Comparison of ENCODE assay signal across 22 cellular contexts in the genomic region with DNA sequence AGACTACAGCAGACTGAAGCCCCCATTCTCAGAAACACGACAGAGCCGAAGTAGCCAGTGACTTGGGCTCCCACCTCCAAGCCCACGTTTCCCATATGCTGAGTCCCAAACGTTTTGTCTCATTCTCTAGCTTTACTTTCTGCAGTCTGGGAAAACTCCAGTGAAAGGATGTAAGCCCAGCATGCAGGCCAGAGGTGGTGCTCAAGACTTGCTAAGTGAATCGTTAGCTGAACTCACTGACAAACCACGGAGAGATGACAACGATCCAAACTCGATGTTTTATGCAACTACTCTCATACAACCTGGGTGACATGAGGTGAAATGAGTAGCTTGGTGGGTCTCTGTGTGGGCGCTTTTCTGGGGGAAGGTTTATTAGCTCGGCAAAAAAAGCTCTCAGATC.
DNase-seq lines count a peak whose midpoint lies in the region; ATAC-seq and TF ChIP-seq lines count a peak whose summit lies in the region.
"Had no signal": no experiment of that assay in that cellular context is flagged by ENCODE, and none has a peak within 500 bp of the region (broad histone marks: within the 10 kb centered on the region; RNA-seq: fewer than 3 reads in every experiment).

No MANE protein-coding gene starts in this region.

- H3K27ac ChIP-seq in osteoblast (ENCODE audit: low read depth, low read length) (no peak overlapping the region), lower lobe of right lung (no peak overlapping the region)
- H3K27ac ChIP-seq: BLaER1 treated with 17β-estradiol and CSF1 and Interleukin-3, amounts not matched to agents 10 nM and 100 nM; HL-60; thyroid gland had no signal

- peak overlapping the region; percentile 34 for H3K4me2 ChIP-seq in osteoblast (ENCODE audit: insufficient read depth, low read length)
- H3K4me2 ChIP-seq: BLaER1 treated with 17β-estradiol and CSF1 and Interleukin-3, amounts not matched to agents 10 nM and 100 nM had no signal

- H3K36me3 ChIP-seq in osteoblast (ENCODE audit: insufficient read depth, low read length): no peaks in the 10 kb centered on the region
- H3K36me3 ChIP-seq in lower lobe of right lung: no peaks in the 10 kb centered on the region
- H3K36me3 ChIP-seq: BLaER1 treated with 17β-estradiol and CSF1 and Interleukin-3, amounts not matched to agents 10 nM and 100 nM; thyroid gland had no signal

- H3K4me3 ChIP-seq in fibroblast of mammary gland (ENCODE audit: control insufficient read depth, low read depth, low read length) (no peak overlapping the region), osteoblast (ENCODE audit: insufficient read depth, low read length) (no peak overlapping the region), lower lobe of right lung (no peak overlapping the region)
- H3K4me3 ChIP-seq: BLaER1 treated with 17β-estradiol and CSF1 and Interleukin-3, amounts not matched to agents 10 nM and 100 nM; thyroid gland had no signal

- H3K27me3 ChIP-seq in osteoblast (ENCODE audit: insufficient read depth, low read length): no peaks in the 10 kb centered on the region
- H3K27me3 ChIP-seq in lower lobe of right lung (ENCODE audit: low read depth): no peaks in the 10 kb centered on the region
- H3K27me3 ChIP-seq: BLaER1 treated with 17β-estradiol and CSF1 and Interleukin-3, amounts not matched to agents 10 nM and 100 nM; thyroid gland had no signal

- H3K27ac Mint-ChIP-seq in WTC11: no peak overlapping the region
- H3K27ac Mint-ChIP-seq: activated naive CD8-positive, alpha-beta T cell; effector memory CD8-positive, alpha-beta T cell; naive thymus-derived CD8-positive, alpha-beta T cell had no signal

- H3K4me1 ChIP-seq in osteoblast (ENCODE audit: insufficient read depth, low read length): no peaks in the 10 kb centered on the region
- H3K4me1 ChIP-seq in lower lobe of right lung: no peaks in the 10 kb centered on the region
- H3K4me1 ChIP-seq: BLaER1 treated with 17β-estradiol and CSF1 and Interleukin-3, amounts not matched to agents 10 nM and 100 nM had no signal

- no peaks in the 10 kb centered on the region for H3K79me2 ChIP-seq in osteoblast (ENCODE audit: insufficient read depth, low read length)

- TF ChIP-seq CTCF in WTC11 (IDR thresholded peaks at IDR 0.05) (no peak), fibroblast of mammary gland (conservative IDR thresholded peaks at IDR 0.05; ENCODE audit: control insufficient read depth, insufficient read depth, low read depth, low read length) (peak; percentile 27), osteoblast (IDR thresholded peaks at IDR 0.05; ENCODE audit: extremely low read depth, low read depth, low read length) (peak; percentile 48), lower lobe of right lung (IDR thresholded peaks at IDR 0.05) (no peak)

- POLR2A ChIA-PET in WTC11 (lab: Charles Lee): no interaction called here

- H3K9me3 ChIP-seq in osteoblast (ENCODE audit: low read depth, low read length) (no peaks in the 10 kb centered on the region), lower lobe of right lung (peaks cover 17% of the 10 kb centered on the region)
- H3K9me3 ChIP-seq: thyroid gland had no signal

- intact Hi-C loops in lower lobe of right lung (cut with DNase I): no loop called here

- no peak overlapping the region for H3K4me3 Mint-ChIP-seq in WTC11
- H3K4me3 Mint-ChIP-seq: activated naive CD8-positive, alpha-beta T cell; central memory CD8-positive, alpha-beta T cell; effector memory CD8-positive, alpha-beta T cell; naive thymus-derived CD8-positive, alpha-beta T cell had no signal

- H3K4me1 Mint-ChIP-seq in WTC11: peaks cover 16% of the 10 kb centered on the region
- H3K4me1 Mint-ChIP-seq: central memory CD8-positive, alpha-beta T cell; naive thymus-derived CD8-positive, alpha-beta T cell had no signal

- H2AFZ ChIP-seq in osteoblast (ENCODE audit: low read length): peak overlapping the region; percentile 41

- peaks cover 5% of the 10 kb centered on the region for H3K36me3 Mint-ChIP-seq in WTC11
- H3K36me3 Mint-ChIP-seq: activated naive CD8-positive, alpha-beta T cell had no signal

- H3K9me3 Mint-ChIP-seq in WTC11: peaks cover 21% of the 10 kb centered on the region

- H4K20me1 ChIP-seq in osteoblast (ENCODE audit: insufficient read depth, low read length): no peaks in the 10 kb centered on the region
- H4K20me1 ChIP-seq: BLaER1 treated with 17β-estradiol and CSF1 and Interleukin-3, amounts not matched to agents 10 nM and 100 nM had no signal

- DNase-seq in HCEC 1CT (peak; percentile 16), WTC11 (ENCODE audit: low spot score) (no peak), fibroblast of mammary gland (ENCODE audit: low read depth) (peak; percentile 64), osteoblast (ENCODE audit: insufficient read length, low spot score, missing footprints) (no peak), lower lobe of right lung (no peak)
- no peak for DNase-seq in activated CD8-positive, alpha-beta memory T cell treated with anti-CD3 and anti-CD28 coated beads for 24 hours
- no peak for DNase-seq in activated CD4-positive, alpha-beta T cell treated with anti-CD3 and anti-CD28 coated beads, Interleukin-2, amount 50 U/mL, for 4 hours
- DNase-seq: activated CD4-positive, alpha-beta T cell treated with anti-CD3 and anti-CD28 coated beads, Interleukin-2, amount 50 U/mL, for 48 hours; activated T-cell treated with anti-CD3 and anti-CD28 coated beads, Interleukin-2, amount 50 U/mL, for 48 hours; effector memory CD8-positive, alpha-beta T cell; GOT3; MV-4-11; naive thymus-derived CD8-positive, alpha-beta T cell; NCI-H2081; NCI-H510A treated with DMSO at 0.1 percent for 48 hours; PC-3; thyroid gland had no signal

- CTCF ChIA-PET in WTC11 (lab: Charles Lee): interaction anchor here (0.7 to 1.7 kb wide), 5 partner anchors 13 to 839 kb away, joined by 3 to 10 read pairs (median 3); no protein-coding TSS in a partner anchor

- no peaks in the 10 kb centered on the region for H3K27me3 Mint-ChIP-seq in WTC11 (ENCODE audit: low read depth)
- H3K27me3 Mint-ChIP-seq: activated naive CD8-positive, alpha-beta T cell; central memory CD8-positive, alpha-beta T cell; effector memory CD8-positive, alpha-beta T cell; naive thymus-derived CD8-positive, alpha-beta T cell had no signal

- ATAC-seq in WTC11 (peak; percentile 51), GM21786 (IDR thresholded peaks at IDR 0.05; ENCODE audit: unreplicated experiment) (no peak), lower lobe of right lung (no peak)
- ATAC-seq: effector memory CD8-positive, alpha-beta T cell; naive thymus-derived CD8-positive, alpha-beta T cell; PC-3 had no signal

TF ChIP-seq in WTC11, 78 proteins besides CTCF, POLR2A, EP300 and RAD21 (continues in another document):
- TF ChIP-seq GRHL2 (CRISPR knock-in tag; IDR thresholded peaks at IDR 0.05; ENCODE audit: insufficient replicate concordance, severe bottlenecking) (no peak), RELA (CRISPR knock-in tag; IDR thresholded peaks at IDR 0.05; ENCODE audit: borderline replicate concordance) (no peak), SP1 (CRISPR knock-in tag; conservative IDR thresholded peaks at IDR 0.05) (no peak), FOXK1 (CRISPR knock-in tag; IDR thresholded peaks at IDR 0.05) (no peak), MXD4 (CRISPR knock-in tag; IDR thresholded peaks at IDR 0.05; ENCODE audit: borderline replicate concordance) (no peak), ZNF138 (CRISPR knock-in tag; conservative IDR thresholded peaks at IDR 0.05) (no peak), GABPB1 (CRISPR knock-in tag; IDR thresholded peaks at IDR 0.05) (no peak), ATF6 (CRISPR knock-in tag; IDR thresholded peaks at IDR 0.05) (no peak), TEAD1 (CRISPR knock-in tag; IDR thresholded peaks at IDR 0.05) (no peak), ATF1 (CRISPR knock-in tag; IDR thresholded peaks at IDR 0.05) (no peak), ZNF232 (CRISPR knock-in tag; IDR thresholded peaks at IDR 0.05) (no peak), ZNF121 (CRISPR knock-in tag; IDR thresholded peaks at IDR 0.05) (no peak), NR3C1 (CRISPR knock-in tag; conservative IDR thresholded peaks at IDR 0.05; ENCODE audit: low read depth) (no peak), ZNF416 (CRISPR knock-in tag; IDR thresholded peaks at IDR 0.05) (no peak), SOX15 (CRISPR knock-in tag; IDR thresholded peaks at IDR 0.05) (no peak)
- TF ChIP-seq, protein P1, sequence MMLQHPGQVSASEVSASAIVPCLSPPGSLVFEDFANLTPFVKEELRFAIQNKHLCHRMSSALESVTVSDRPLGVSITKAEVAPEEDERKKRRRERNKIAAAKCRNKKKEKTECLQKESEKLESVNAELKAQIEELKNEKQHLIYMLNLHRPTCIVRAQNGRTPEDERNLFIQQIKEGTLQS (CRISPR knock-in tag; conservative IDR thresholded peaks at IDR 0.05): no peak
- TF ChIP-seq, protein P2, sequence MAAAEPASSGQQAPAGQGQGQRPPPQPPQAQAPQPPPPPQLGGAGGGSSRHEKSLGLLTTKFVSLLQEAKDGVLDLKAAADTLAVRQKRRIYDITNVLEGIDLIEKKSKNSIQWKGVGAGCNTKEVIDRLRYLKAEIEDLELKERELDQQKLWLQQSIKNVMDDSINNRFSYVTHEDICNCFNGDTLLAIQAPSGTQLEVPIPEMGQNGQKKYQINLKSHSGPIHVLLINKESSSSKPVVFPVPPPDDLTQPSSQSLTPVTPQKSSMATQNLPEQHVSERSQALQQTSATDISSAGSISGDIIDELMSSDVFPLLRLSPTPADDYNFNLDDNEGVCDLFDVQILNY (CRISPR knock-in tag; IDR thresholded peaks at IDR 0.05): no peak
- TF ChIP-seq, protein P3, sequence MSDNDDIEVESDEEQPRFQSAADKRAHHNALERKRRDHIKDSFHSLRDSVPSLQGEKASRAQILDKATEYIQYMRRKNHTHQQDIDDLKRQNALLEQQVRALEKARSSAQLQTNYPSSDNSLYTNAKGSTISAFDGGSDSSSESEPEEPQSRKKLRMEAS (CRISPR knock-in tag; IDR thresholded peaks at IDR 0.05): no peak

Comparison
In these comparisons a context has a peak if more than half of its experiments do, and no peak if none do; other contexts are left out.
1. DNase-seq: peak in HCEC 1CT (single experiment) and fibroblast of mammary gland (single experiment); none in WTC11 (single experiment), osteoblast (single experiment), activated CD8-positive, alpha-beta memory T cell treated with anti-CD3 and anti-CD28 coated beads for 24 hours (single experiment), lower lobe of right lung (single experiment) and activated CD4-positive, alpha-beta T cell treated with anti-CD3 and anti-CD28 coated beads, Interleukin-2, amount 50 U/mL, for 4 hours (0 of 2).
2. CTCF ChIP-seq: peak in fibroblast of mammary gland (single experiment) and osteoblast (single experiment); none in WTC11 (single experiment) and lower lobe of right lung (single experiment).